In the genomic region with DNA sequence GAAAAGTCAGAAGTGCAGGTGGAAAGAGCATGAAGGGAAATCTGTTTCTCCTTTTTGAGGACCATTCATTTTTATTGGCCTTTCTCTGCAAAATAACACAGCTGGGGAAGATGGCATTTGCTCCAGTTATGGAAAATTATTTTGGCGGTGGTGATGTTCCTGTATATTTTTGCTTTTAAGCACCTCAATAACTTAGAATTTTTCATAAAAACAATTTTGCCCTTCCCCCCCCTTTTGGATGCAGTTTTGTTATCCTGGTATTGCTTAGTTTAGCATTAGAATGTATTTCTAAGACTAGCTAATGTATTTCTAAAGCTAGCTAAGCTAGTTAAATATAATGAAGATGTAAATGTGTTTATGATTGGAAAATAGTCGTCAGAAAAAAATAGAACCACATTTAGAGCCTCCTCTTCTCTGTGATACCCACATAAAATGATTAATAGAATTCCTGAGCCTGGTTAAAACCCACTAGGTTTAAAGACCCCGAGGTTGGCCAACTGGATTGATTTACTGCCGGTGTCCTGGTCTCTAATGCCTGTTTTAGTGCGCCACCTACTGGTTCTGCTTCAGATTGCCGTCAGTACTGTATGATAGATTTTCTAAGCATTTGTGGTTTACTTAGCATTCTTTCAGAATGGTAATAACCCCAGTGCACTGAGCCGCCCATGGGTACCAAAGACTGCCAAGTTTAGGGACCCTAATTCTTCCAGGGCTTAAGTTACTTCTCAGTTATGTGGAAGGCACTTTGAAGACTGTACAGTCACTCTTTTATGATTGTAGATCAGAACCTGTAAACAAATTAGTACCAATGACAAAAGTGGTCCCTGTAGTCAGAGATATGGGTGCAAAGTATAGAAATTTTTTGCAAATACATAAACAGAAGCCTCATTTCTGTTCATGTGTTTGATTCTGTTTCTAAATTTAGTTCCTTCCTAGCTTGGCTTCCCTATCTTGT, we compare ENCODE assay signal across 8 cellular contexts. TPM values are rescaled to one million over a fixed set of nuclear protein-coding genes. Genes with fewer than 3 reads are reported as not detected.
DNase-seq lines count a peak whose midpoint lies in the region; ATAC-seq and TF ChIP-seq lines count a peak whose summit lies in the region.

No MANE protein-coding gene starts in this region.

- no peaks in the 10 kb centered on the region; the same call in 2 of the 3 replicates for H3K9me3 Mint-ChIP-seq in GM23338

- peak overlapping the region; percentile 48; the same call in 1 of the 2 replicates for H3K27ac ChIP-seq in GM23338 (ENCODE audit: low read depth)
- H3K27ac ChIP-seq in psoas muscle = peak overlapping the region; percentile 54

- H3K9me3 ChIP-seq in adipocyte (ENCODE audit: control insufficient read depth, low read length) (no peaks in the 10 kb centered on the region), psoas muscle (no peaks in the 10 kb centered on the region)

- peaks cover 93% of the 10 kb centered on the region for H3K79me2 ChIP-seq in GM23338 (replicated peaks; ENCODE audit: insufficient read depth)

- H3K36me3 ChIP-seq in GM23338 (ENCODE audit: insufficient read depth) (peaks cover 8% of the 10 kb centered on the region; the same call in 1 of the 2 replicates), adipocyte (ENCODE audit: control insufficient read depth, insufficient read depth, low read length, severe bottlenecking) (no peaks in the 10 kb centered on the region), psoas muscle (ENCODE audit: insufficient read depth in 1 of 2, low read depth in 1 of 2) (peaks cover 0 to 4% of the 10 kb centered on the region in 2 donors)

- TF ChIP-seq CTCF in GM23338 (conservative IDR thresholded peaks at IDR 0.05; ENCODE audit: low read depth in 2 of 2) = peak; percentile 89 to 99
- TF ChIP-seq CTCF in psoas muscle (IDR thresholded peaks at IDR 0.05) = peak; percentile 96

- H3F3A ChIP-seq in GM23338 (replicated peaks; ENCODE audit: low read depth) = no peaks in the 10 kb centered on the region

- H2AFZ ChIP-seq in GM23338 = no peak overlapping the region

- peaks cover 58% of the 10 kb centered on the region for H3K4me1 Mint-ChIP-seq in GM23338

- H3K4me3 Mint-ChIP-seq in GM23338 = peak overlapping the region; percentile 10; the same call in 2 of the 3 replicates

- H3K27ac Mint-ChIP-seq in GM23338 = no peak overlapping the region

- intact Hi-C loops in left cardiac atrium (cut with DNase I) = loop anchor here (2.0 to 5.0 kb wide), 4 partner anchors 353 to 498 kb away; no protein-coding TSS in a partner anchor
- intact Hi-C loops in psoas muscle (cut with DNase I) = loop anchor here (2.0 to 10.0 kb wide), 4 partner anchors 357 to 613 kb away; no protein-coding TSS in a partner anchor

- 9 to 12% (median 10%) methylated on average over 7 of the region's 7 CpGs for WGBS in psoas muscle, 3 donors

- H3K36me3 Mint-ChIP-seq in GM23338 (ENCODE audit: low read depth) = peaks cover 21% of the 10 kb centered on the region

- no peaks in the 10 kb centered on the region for H3K9me2 ChIP-seq in GM23338 (ENCODE audit: insufficient read depth)

- H3K27me3 ChIP-seq in GM23338 (ENCODE audit: insufficient read depth) (no peaks in the 10 kb centered on the region), adipocyte (replicated peaks; ENCODE audit: control insufficient read depth, insufficient read depth, low read length) (no peaks in the 10 kb centered on the region), psoas muscle (ENCODE audit: insufficient read depth in 3 of 3, low read length in 2 of 3) (no peaks in the 10 kb centered on the region)

- in situ Hi-C loops in Caki2 (cut with HindIII; ENCODE audit: low pct_unique_long_range_greater_than_20kb, low sequenced_read_pairs) = no loop called here

- DNase-seq in Caki2 (ENCODE audit: low read depth) (peak; percentile 73), GM23338 (ENCODE audit: low spot score) (peak; percentile 94), NCI-H1436 (lab: John Stamatoyannopoulos, UW) (peak; percentile 74), T follicular helper cell (ENCODE audit: low read depth) (peak; percentile 75), adipocyte (ENCODE audit: low read depth) (peak; percentile 95), left cardiac atrium (peak; percentile 77), psoas muscle (peak; percentile 62 to 67), ureter (ENCODE audit: low spot score) (peak; percentile 85)

- ATAC-seq in GM23338 = peak; percentile 70
- peak; percentile 40 to 41 for ATAC-seq in left cardiac atrium
- ATAC-seq in psoas muscle = peak; percentile 65 to 85 (median 72)

- no peaks in the 10 kb centered on the region; the same call in 1 of the 2 replicates for H4K20me1 ChIP-seq in GM23338 (replicated peaks; ENCODE audit: insufficient read depth)

- H3K9ac ChIP-seq in adipocyte (ENCODE audit: low read length) = peak overlapping the region; percentile 62

- H3K4me2 ChIP-seq in GM23338 = peak overlapping the region; percentile 64

- peaks cover 11% of the 10 kb centered on the region for H3K27me3 Mint-ChIP-seq in GM23338 (ENCODE audit: insufficient read depth, low read depth, poor library complexity)

- H3K4me1 ChIP-seq in GM23338 (ENCODE audit: insufficient read depth) (peaks cover 52% of the 10 kb centered on the region), adipocyte (ENCODE audit: control insufficient read depth, insufficient read depth, low read length) (peaks cover 79% of the 10 kb centered on the region), psoas muscle (peaks cover 87% of the 10 kb centered on the region)

- H3K4me3 ChIP-seq in GM23338 (peak overlapping the region; percentile 24), adipocyte (ENCODE audit: low read length) (peak overlapping the region; percentile 25), psoas muscle (peak overlapping the region; percentile 29)

TF ChIP-seq in GM23338, 12 proteins besides CTCF, POLR2A, EP300 and RAD21:
- TF ChIP-seq POLR2AphosphoS5 (IDR thresholded peaks at IDR 0.05; ENCODE audit: low read depth) = no peak
- 0 out of 2 replicates have a peak, but pooled peaks have one; percentile 7 for TF ChIP-seq CREB1 (CRISPR knock-in tag; IDR thresholded peaks at IDR 0.05; ENCODE audit: low read depth)
TF ChIP-seq in GM23338: peak in this region for 1.

RNA-seq across cellular contexts. Expression of gene KLF3, which starts 11.4 kb away (rescaled TPM):
- total RNA-seq in Caki2 (2014; rRNA removed; shearing (Covaris generic); ENCODE audit: low replicate concordance) = 5.7 and 6.6 TPM in 2 replicates
- total RNA-seq in GM23338 (2014; rRNA removed; shearing (Covaris generic)) = 16.5 and 19.2 TPM in 2 replicates
- polyA plus RNA-seq in GM23338 (2016; fragmentation: Nextera tagmentation; extraction: Ambion mirVana) (14.1 and 15.0 TPM in 2 replicates), psoas muscle (10 to 100 TPM in 2 of 3 donors, 1 to 10 TPM in 1; 8.9 to 14.7 (median 12.2) TPM)
- total RNA-seq in left cardiac atrium (10 to 100 TPM; 20.6 to 29.5 TPM), psoas muscle (10 to 100 TPM; 14.2 to 29.1 (median 18.5) TPM), ureter (81.8 TPM)

Comparison
In these comparisons a context has a peak if more than half of its experiments do, and no peak if none do; other contexts are left out.
1. Peak in every context shown above with its lines: DNase-seq, ATAC-seq, H3K4me3 ChIP-seq and H3K27ac ChIP-seq.